In genomic region chr4:8643986-8644385, GRCh38 we compare ENCODE assay signal across 23 cellular contexts. TPM values are rescaled to one million over a fixed set of nuclear protein-coding genes. Genes with fewer than 3 reads are reported as not detected.
"Had no signal": no experiment of that assay in that cellular context is flagged by ENCODE, and none has a peak within 500 bp of the region (broad histone marks: within the 10 kb centered on the region; RNA-seq: fewer than 3 reads in every experiment).

No MANE protein-coding gene starts in this region.

- H3K9me3 ChIP-seq: colonic mucosa, left ventricle myocardium inferior, upper lobe of left lung had no signal

- ATAC-seq: activated CD8-positive, alpha-beta T cell treated with anti-CD3 and anti-CD28 coated beads, Interleukin-2, amount 10 ng/mL, durations not matched to agents 7 days and 5 days; activated naive CD8-positive, alpha-beta T cell treated with anti-CD3 and anti-CD28 coated beads, Interleukin-2, amount 50 U/mL, for 24 hours; naive thymus-derived CD8-positive, alpha-beta T cell; stimulated activated naive CD8-positive, alpha-beta T cell treated with anti-CD3 and anti-CD28 coated beads, Interleukin-15, amount 100 ng/mL, for 72 hours had no signal

- H3K4me1 Mint-ChIP-seq: activated B cell treated with CpG ODN at 0.5 μM for 24 hours; activated CD4-positive, alpha-beta T cell treated with anti-CD3 and anti-CD28 coated beads, Interleukin-2, amount 10 ng/mL, durations not matched to agents 24 days and 14 days; activated naive CD4-positive, alpha-beta T cell treated with anti-CD3 and anti-CD28 coated beads, Interleukin-2, amount 10 ng/mL, durations not matched to agents 7 days and 5 days; activated naive CD8-positive, alpha-beta T cell treated with anti-CD3 and anti-CD28 coated beads, Interleukin-2, amount 50 U/mL, for 24 hours; memory B cell; stimulated activated naive CD8-positive, alpha-beta T cell treated with anti-CD3 and anti-CD28 coated beads, Interleukin-15, amount 100 ng/mL, for 72 hours had no signal

- H3K27me3 Mint-ChIP-seq: activated B cell treated with CpG ODN at 0.5 μM for 24 hours; activated CD4-positive, alpha-beta T cell treated with anti-CD3 and anti-CD28 coated beads, Interleukin-2, amount 10 ng/mL, durations not matched to agents 24 days and 14 days; activated naive CD4-positive, alpha-beta T cell treated with anti-CD3 and anti-CD28 coated beads, Interleukin-2, amount 10 ng/mL, durations not matched to agents 7 days and 5 days; memory B cell had no signal

- H3K36me3 Mint-ChIP-seq: activated naive CD4-positive, alpha-beta T cell treated with anti-CD3 and anti-CD28 coated beads, Interleukin-2, amount 10 ng/mL, durations not matched to agents 7 days and 5 days; brain; memory B cell; naive thymus-derived CD8-positive, alpha-beta T cell had no signal

- DNase-seq: activated B cell treated with CpG ODN at 0.5 μM for 24 hours; activated CD4-positive, alpha-beta T cell treated with anti-CD3 and anti-CD28 coated beads, Interleukin-2, amount 10 ng/mL, durations not matched to agents 24 days and 14 days; activated CD8-positive, alpha-beta T cell treated with anti-CD3 and anti-CD28 coated beads, Interleukin-2, amount 10 ng/mL, durations not matched to agents 7 days and 5 days; activated effector memory CD4-positive, alpha-beta T cell treated with Interleukin-2 at 50 U/mL for 16 hours; activated naive CD8-positive, alpha-beta T cell treated with anti-CD3 and anti-CD28 coated beads, Interleukin-2, amount 50 U/mL, for 24 hours; activated T-cell treated with anti-CD3 and anti-CD28 coated beads, Interleukin-2, amount 50 U/mL, for 48 hours; anterior cingulate cortex; central memory CD4-positive, alpha-beta T cell; colonic mucosa; left ventricle myocardium inferior; small intestine; stimulated activated CD4-positive, alpha-beta T cell treated with anti-CD3 and anti-CD28 coated beads, Interleukin-15, amount 100 ng/mL, for 24 hours; stimulated activated CD4-positive, alpha-beta T cell treated with anti-CD3 and anti-CD28 coated beads, Interleukin-2, amount 100 ng/mL, for 48 hours; stimulated activated naive CD8-positive, alpha-beta T cell treated with anti-CD3 and anti-CD28 coated beads, Interleukin-15, amount 100 ng/mL, for 72 hours; T-helper 9 cell had no signal

- H3K4me3 Mint-ChIP-seq: activated B cell treated with CpG ODN at 0.5 μM for 24 hours; activated CD4-positive, alpha-beta T cell treated with anti-CD3 and anti-CD28 coated beads, Interleukin-2, amount 10 ng/mL, durations not matched to agents 24 days and 14 days; activated CD8-positive, alpha-beta T cell treated with anti-CD3 and anti-CD28 coated beads, Interleukin-2, amount 10 ng/mL, durations not matched to agents 7 days and 5 days; activated naive CD4-positive, alpha-beta T cell treated with anti-CD3 and anti-CD28 coated beads, Interleukin-2, amount 10 ng/mL, durations not matched to agents 7 days and 5 days; activated naive CD8-positive, alpha-beta T cell treated with anti-CD3 and anti-CD28 coated beads, Interleukin-2, amount 50 U/mL, for 24 hours; brain; memory B cell; naive thymus-derived CD8-positive, alpha-beta T cell; stimulated activated naive CD8-positive, alpha-beta T cell treated with anti-CD3 and anti-CD28 coated beads, Interleukin-15, amount 100 ng/mL, for 72 hours had no signal

- H3K4me1 ChIP-seq: colonic mucosa, left ventricle myocardium inferior, upper lobe of left lung had no signal

- H3K27me3 ChIP-seq: colonic mucosa, upper lobe of left lung had no signal

- H3K4me3 ChIP-seq: colonic mucosa, left ventricle myocardium inferior, SK-N-MC, upper lobe of left lung had no signal

- H3K27ac ChIP-seq: colonic mucosa, left ventricle myocardium inferior, SK-N-MC, upper lobe of left lung had no signal

- H3K9me3 Mint-ChIP-seq: activated B cell treated with CpG ODN at 0.5 μM for 24 hours; activated CD4-positive, alpha-beta T cell treated with anti-CD3 and anti-CD28 coated beads, Interleukin-2, amount 10 ng/mL, durations not matched to agents 24 days and 14 days; activated naive CD4-positive, alpha-beta T cell treated with anti-CD3 and anti-CD28 coated beads, Interleukin-2, amount 10 ng/mL, durations not matched to agents 7 days and 5 days; activated naive CD8-positive, alpha-beta T cell treated with anti-CD3 and anti-CD28 coated beads, Interleukin-2, amount 50 U/mL, for 24 hours; brain; stimulated activated naive CD8-positive, alpha-beta T cell treated with anti-CD3 and anti-CD28 coated beads, Interleukin-15, amount 100 ng/mL, for 72 hours had no signal

- FAIRE-seq: frontal cortex, keratinocyte, small intestine had no signal

- H3K36me3 ChIP-seq: colonic mucosa, left ventricle myocardium inferior, upper lobe of left lung had no signal

- H3K27ac Mint-ChIP-seq: activated B cell treated with CpG ODN at 0.5 μM for 24 hours; activated CD4-positive, alpha-beta T cell treated with anti-CD3 and anti-CD28 coated beads, Interleukin-2, amount 10 ng/mL, durations not matched to agents 24 days and 14 days; activated CD8-positive, alpha-beta T cell treated with anti-CD3 and anti-CD28 coated beads, Interleukin-2, amount 10 ng/mL, durations not matched to agents 7 days and 5 days; activated naive CD4-positive, alpha-beta T cell treated with anti-CD3 and anti-CD28 coated beads, Interleukin-2, amount 10 ng/mL, durations not matched to agents 7 days and 5 days; activated naive CD8-positive, alpha-beta T cell treated with anti-CD3 and anti-CD28 coated beads, Interleukin-2, amount 50 U/mL, for 24 hours; brain; memory B cell; naive thymus-derived CD8-positive, alpha-beta T cell; stimulated activated naive CD8-positive, alpha-beta T cell treated with anti-CD3 and anti-CD28 coated beads, Interleukin-15, amount 100 ng/mL, for 72 hours had no signal

RNA-seq across cellular contexts. Expression of gene CPZ, which starts 51.4 kb away (rescaled TPM):
- total RNA-seq: activated B cell treated with CpG ODN at 0.5 μM for 24 hours; activated CD4-positive, alpha-beta T cell treated with anti-CD3 and anti-CD28 coated beads, Interleukin-2, amount 10 ng/mL, durations not matched to agents 24 days and 14 days; naive thymus-derived CD8-positive, alpha-beta T cell had no signal
- polyA plus RNA-seq: keratinocyte; naive thymus-derived CD8-positive, alpha-beta T cell had no signal
